Comparison of ENCODE assay signal across 25 cellular contexts in the genomic region with DNA sequence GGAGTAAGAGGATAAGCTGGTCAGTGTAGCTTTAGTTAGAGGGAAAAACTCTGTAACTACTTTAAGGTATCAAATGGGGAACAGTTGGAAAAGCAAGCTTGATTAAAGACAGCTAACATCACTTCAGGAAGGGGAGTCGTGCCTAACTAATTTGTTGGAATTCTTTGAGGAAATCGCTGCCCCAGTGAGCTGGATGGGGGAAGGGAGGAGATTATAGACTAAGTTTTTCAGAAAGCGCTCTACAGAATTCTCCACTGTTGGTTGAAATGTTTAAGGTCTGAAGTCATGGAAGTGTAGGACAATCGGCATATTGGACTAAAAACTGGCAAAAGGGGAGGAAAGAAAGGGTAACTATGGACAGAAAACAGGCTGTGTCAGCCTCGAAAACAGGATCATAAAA.
A peak's percentile ranks its signal among the peaks of the same experiment; 100 is the strongest.
DNase-seq lines count a peak whose midpoint lies in the region; ATAC-seq and TF ChIP-seq lines count a peak whose summit lies in the region.
"Had no signal": no experiment of that assay in that cellular context is flagged by ENCODE, and none has a peak within 500 bp of the region (broad histone marks: within the 10 kb centered on the region; RNA-seq: fewer than 3 reads in every experiment).

No MANE protein-coding gene starts in this region.

- peaks cover 4% of the 10 kb centered on the region for H3K27me3 ChIP-seq in DND-41 (ENCODE audit: insufficient read depth, low read length, poor library complexity)
- H3K27me3 ChIP-seq in HUES6 (ENCODE audit: control insufficient read depth, insufficient read depth, low read length): no peaks in the 10 kb centered on the region
- H3K27me3 ChIP-seq: upper lobe of left lung had no signal

- no peak overlapping the region for H3K27ac ChIP-seq in DND-41 (ENCODE audit: low read length)
- peak overlapping the region; percentile 22; the same call in 1 of the 2 replicates for H3K27ac ChIP-seq in HUES6 (ENCODE audit: low read depth, low read length)
- H3K27ac ChIP-seq: C4-2B, esophagus muscularis mucosa, heart right ventricle, upper lobe of left lung had no signal

- TF ChIP-seq CTCF in DND-41 (IDR thresholded peaks at IDR 0.05; ENCODE audit: borderline replicate concordance, extremely low read depth, low read length, poor library complexity, severe bottlenecking) (no peak), endothelial cell (IDR thresholded peaks at IDR 0.05; ENCODE audit: unreplicated experiment) (no peak), nephron (IDR thresholded peaks at IDR 0.05; ENCODE audit: unreplicated experiment in 3 of 3) (no peak)

- no peak overlapping the region for H3K4me3 Mint-ChIP-seq in endothelial cell (ENCODE audit: unreplicated experiment)
- H3K4me3 Mint-ChIP-seq in nephron: peak overlapping the region in 1 of 3 experiments; percentile 14
- H3K4me3 Mint-ChIP-seq: activated naive CD8-positive, alpha-beta T cell treated with anti-CD3 and anti-CD28 coated beads, Interleukin-2, amount 10 ng/mL, durations not matched to agents 7 days and 5 days; activated T-helper 1 cell treated with anti-CD3 and anti-CD28 coated beads, Interleukin-12 subunit alpha, Interleukin-12 subunit beta, Interleukin-2, Interleukin-4 antibody, amounts not matched to agents 30 ng/mL and 10 ng/mL and 1 ng/mL, durations not matched to agents 14 hours and 24 hours and 36 hours had no signal

- DNase-seq in DND-41 (no peak), endothelial cell (ENCODE audit: low spot score) (no peak), NCI-H2029 (lab: John Stamatoyannopoulos, UW) (no peak)
- no peak for DNase-seq in activated CD8-positive, alpha-beta memory T cell treated with anti-CD3 and anti-CD28 coated beads for 24 hours
- DNase-seq: activated CD4-positive, CD25-positive, alpha-beta regulatory T cell; activated naive CD8-positive, alpha-beta T cell treated with anti-CD3 and anti-CD28 coated beads, Interleukin-2, amount 10 ng/mL, durations not matched to agents 7 days and 5 days; DMS153; heart right ventricle; Kasumi-1; NCI-H2171 treated with DMSO at 0.1 percent for 48 hours; NCI-H69; OCI-M1; right cardiac atrium; SIG-M5; stimulated activated naive CD4-positive, alpha-beta T cell treated with Interleukin-2 at 50 U/mL for 16 hours; T-helper 2 cell; upper lobe of left lung had no signal

- no peak overlapping the region for H3K9ac ChIP-seq in DND-41 (ENCODE audit: low read depth, low read length)
- peak overlapping the region; percentile 40 for H3K9ac ChIP-seq in HUES6 (ENCODE audit: low read length)

- H3K4me1 Mint-ChIP-seq in endothelial cell (ENCODE audit: unreplicated experiment) (peaks cover 16% of the 10 kb centered on the region), nephron (peaks cover 43% of the 10 kb centered on the region)
- H3K4me1 Mint-ChIP-seq: activated naive CD8-positive, alpha-beta T cell treated with anti-CD3 and anti-CD28 coated beads, Interleukin-2, amount 10 ng/mL, durations not matched to agents 7 days and 5 days had no signal

- H3K36me3 ChIP-seq in DND-41 (ENCODE audit: insufficient read depth, low read length) (no peaks in the 10 kb centered on the region), HUES6 (ENCODE audit: control insufficient read depth, insufficient read depth, low read length) (no peaks in the 10 kb centered on the region)
- H3K36me3 ChIP-seq: esophagus muscularis mucosa, HAP-1, heart right ventricle, upper lobe of left lung had no signal

- H3K9me3 ChIP-seq in DND-41 (ENCODE audit: insufficient read depth, low read length, severe bottlenecking) (no peaks in the 10 kb centered on the region), HUES6 (ENCODE audit: control insufficient read depth, insufficient read depth, low read depth, low read length) (no peaks in the 10 kb centered on the region)
- H3K9me3 ChIP-seq: esophagus muscularis mucosa, HAP-1, heart right ventricle, upper lobe of left lung had no signal

- no peaks in the 10 kb centered on the region for H4K20me1 ChIP-seq in DND-41 (ENCODE audit: insufficient read depth, low read length)

- H3K4me1 ChIP-seq in DND-41 (ENCODE audit: insufficient read depth, low read length): no peaks in the 10 kb centered on the region
- H3K4me1 ChIP-seq in HUES6 (ENCODE audit: control insufficient read depth, insufficient read depth, low read length): peaks cover 45% of the 10 kb centered on the region
- H3K4me1 ChIP-seq: esophagus muscularis mucosa, HAP-1, upper lobe of left lung had no signal

- H2AFZ ChIP-seq in DND-41 (ENCODE audit: low read depth, low read length): 0 out of 2 replicates have a peak overlapping the region, but pooled peaks have one; percentile 16

- H3K4me3 ChIP-seq in DND-41 (ENCODE audit: low read depth in 1 of 2, low read length in 2 of 2) (no peak overlapping the region), HUES6 (ENCODE audit: low read depth, low read length) (peak overlapping the region; percentile 53)
- H3K4me3 ChIP-seq: esophagus muscularis mucosa, HAP-1, heart right ventricle, upper lobe of left lung had no signal

- H3K36me3 Mint-ChIP-seq in endothelial cell (ENCODE audit: low read depth, unreplicated experiment) (no peaks in the 10 kb centered on the region), nephron (ENCODE audit: low read depth) (no peaks in the 10 kb centered on the region)
- H3K36me3 Mint-ChIP-seq: activated naive CD8-positive, alpha-beta T cell treated with anti-CD3 and anti-CD28 coated beads, Interleukin-2, amount 10 ng/mL, durations not matched to agents 7 days and 5 days had no signal

- H3K27me3 Mint-ChIP-seq in endothelial cell (ENCODE audit: unreplicated experiment) (peaks cover 2% of the 10 kb centered on the region), nephron (ENCODE audit: low read depth) (no peaks in the 10 kb centered on the region)

- peak overlapping the region; percentile 86 for H3K27ac Mint-ChIP-seq in endothelial cell (ENCODE audit: unreplicated experiment)
- H3K27ac Mint-ChIP-seq in nephron: peak overlapping the region; percentile 13 to 81 (median 80)
- H3K27ac Mint-ChIP-seq: activated naive CD8-positive, alpha-beta T cell treated with anti-CD3 and anti-CD28 coated beads, Interleukin-2, amount 10 ng/mL, durations not matched to agents 7 days and 5 days; activated T-helper 1 cell treated with anti-CD3 and anti-CD28 coated beads, Interleukin-12 subunit alpha, Interleukin-12 subunit beta, Interleukin-2, Interleukin-4 antibody, amounts not matched to agents 30 ng/mL and 10 ng/mL and 1 ng/mL, durations not matched to agents 14 hours and 24 hours and 36 hours had no signal

- no peaks in the 10 kb centered on the region for H3K9me3 Mint-ChIP-seq in endothelial cell (ENCODE audit: unreplicated experiment)
- peaks cover 3% of the 10 kb centered on the region for H3K9me3 Mint-ChIP-seq in nephron
- H3K9me3 Mint-ChIP-seq: activated naive CD8-positive, alpha-beta T cell treated with anti-CD3 and anti-CD28 coated beads, Interleukin-2, amount 10 ng/mL, durations not matched to agents 7 days and 5 days; activated T-helper 1 cell treated with anti-CD3 and anti-CD28 coated beads, Interleukin-12 subunit alpha, Interleukin-12 subunit beta, Interleukin-2, Interleukin-4 antibody, amounts not matched to agents 30 ng/mL and 10 ng/mL and 1 ng/mL, durations not matched to agents 14 hours and 24 hours and 36 hours had no signal

- H3K79me2 ChIP-seq in DND-41 (ENCODE audit: insufficient read depth, low read length): no peaks in the 10 kb centered on the region

- ATAC-seq in DND-41 (ENCODE audit: insufficient read depth, low read depth): no peak
- no peak for ATAC-seq in HG02623 (IDR thresholded peaks at IDR 0.05; ENCODE audit: unreplicated experiment)
- no peak for ATAC-seq in GM18870 (IDR thresholded peaks at IDR 0.05; ENCODE audit: unreplicated experiment)
- ATAC-seq: right cardiac atrium had no signal

- no peak overlapping the region for H3K4me2 ChIP-seq in DND-41 (ENCODE audit: insufficient read depth, low read length)
